Comparison of ENCODE assay signal across 1 cellular context in the genomic region with DNA sequence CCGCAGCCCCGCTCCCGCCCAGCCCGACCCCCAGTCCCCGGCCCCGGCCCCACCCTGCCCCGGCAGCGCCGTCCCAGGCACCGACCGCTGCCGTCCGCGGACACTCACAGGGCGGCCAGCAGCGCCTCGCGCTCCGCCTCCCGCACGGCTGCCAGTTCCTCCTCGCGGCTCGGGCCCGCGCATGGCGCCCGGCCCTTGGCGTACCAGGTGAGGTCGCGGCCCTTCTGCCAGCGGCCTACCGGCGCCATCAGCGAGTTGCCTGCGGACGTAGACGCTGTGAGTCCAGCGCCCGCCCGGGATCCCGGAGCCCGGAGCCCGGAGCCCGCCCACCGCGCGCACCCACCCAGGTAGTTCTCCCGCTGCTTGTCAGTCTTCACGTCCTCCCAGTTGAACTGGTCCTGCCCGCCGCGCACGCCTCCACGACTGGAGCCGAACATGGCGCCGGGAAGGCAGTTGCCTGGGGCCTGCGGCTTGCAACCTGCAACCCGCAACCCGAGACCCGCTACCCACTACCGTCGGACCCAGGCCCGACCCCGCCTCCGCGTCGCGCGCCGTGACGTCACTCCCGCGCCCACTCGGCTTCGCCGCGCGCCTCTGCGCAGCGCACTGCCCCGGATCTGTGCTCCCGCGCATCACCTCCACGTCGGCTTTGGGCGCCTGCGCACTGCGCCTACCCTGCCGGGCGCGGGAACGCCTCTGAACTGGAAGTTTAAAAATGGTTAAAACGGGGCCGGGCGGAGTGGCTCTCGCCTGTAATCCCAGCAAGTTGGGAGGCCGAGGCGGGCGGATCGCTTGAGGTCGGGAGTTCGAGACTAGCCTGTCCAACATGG.
TF ChIP-seq lines count a peak whose summit lies in the region.

A gene (minus strand): TSS at position 535 of the 830 bp plus-strand sequence. CDS start 98 bp downstream, at position 437.

TF ChIP-seq in K562, 482 proteins besides CTCF, POLR2A, EP300 and RAD21 (continued from another document and continues in another):
- TF ChIP-seq RBBP5 (IDR thresholded peaks at IDR 0.05; ENCODE audit: borderline replicate concordance, insufficient read depth, low read length, poor library complexity, severe bottlenecking), result peak; percentile 91
- TF ChIP-seq, protein P1, sequence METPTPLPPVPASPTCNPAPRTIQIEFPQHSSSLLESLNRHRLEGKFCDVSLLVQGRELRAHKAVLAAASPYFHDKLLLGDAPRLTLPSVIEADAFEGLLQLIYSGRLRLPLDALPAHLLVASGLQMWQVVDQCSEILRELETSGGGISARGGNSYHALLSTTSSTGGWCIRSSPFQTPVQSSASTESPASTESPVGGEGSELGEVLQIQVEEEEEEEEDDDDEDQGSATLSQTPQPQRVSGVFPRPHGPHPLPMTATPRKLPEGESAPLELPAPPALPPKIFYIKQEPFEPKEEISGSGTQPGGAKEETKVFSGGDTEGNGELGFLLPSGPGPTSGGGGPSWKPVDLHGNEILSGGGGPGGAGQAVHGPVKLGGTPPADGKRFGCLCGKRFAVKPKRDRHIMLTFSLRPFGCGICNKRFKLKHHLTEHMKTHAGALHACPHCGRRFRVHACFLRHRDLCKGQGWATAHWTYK (CRISPR knock-in tag; IDR thresholded peaks at IDR 0.05), result no peak
- TF ChIP-seq HSF4 (CRISPR knock-in tag; IDR thresholded peaks at IDR 0.05; ENCODE audit: borderline replicate concordance), result no peak
- TF ChIP-seq, protein P2, sequence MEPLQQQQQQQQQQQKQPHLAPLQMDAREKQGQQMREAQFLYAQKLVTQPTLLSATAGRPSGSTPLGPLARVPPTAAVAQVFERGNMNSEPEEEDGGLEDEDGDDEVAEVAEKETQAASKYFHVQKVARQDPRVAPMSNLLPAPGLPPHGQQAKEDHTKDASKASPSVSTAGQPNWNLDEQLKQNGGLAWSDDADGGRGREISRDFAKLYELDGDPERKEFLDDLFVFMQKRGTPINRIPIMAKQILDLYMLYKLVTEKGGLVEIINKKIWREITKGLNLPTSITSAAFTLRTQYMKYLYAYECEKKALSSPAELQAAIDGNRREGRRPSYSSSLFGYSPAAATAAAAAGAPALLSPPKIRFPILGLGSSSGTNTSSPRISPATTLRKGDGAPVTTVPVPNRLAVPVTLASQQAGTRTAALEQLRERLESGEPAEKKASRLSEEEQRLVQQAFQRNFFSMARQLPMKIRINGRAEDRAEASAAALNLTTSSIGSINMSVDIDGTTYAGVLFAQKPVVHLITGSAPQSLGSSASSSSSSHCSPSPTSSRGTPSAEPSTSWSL (CRISPR knock-in tag; IDR thresholded peaks at IDR 0.05; ENCODE audit: borderline replicate concordance), result no peak
- TF ChIP-seq, protein P3, sequence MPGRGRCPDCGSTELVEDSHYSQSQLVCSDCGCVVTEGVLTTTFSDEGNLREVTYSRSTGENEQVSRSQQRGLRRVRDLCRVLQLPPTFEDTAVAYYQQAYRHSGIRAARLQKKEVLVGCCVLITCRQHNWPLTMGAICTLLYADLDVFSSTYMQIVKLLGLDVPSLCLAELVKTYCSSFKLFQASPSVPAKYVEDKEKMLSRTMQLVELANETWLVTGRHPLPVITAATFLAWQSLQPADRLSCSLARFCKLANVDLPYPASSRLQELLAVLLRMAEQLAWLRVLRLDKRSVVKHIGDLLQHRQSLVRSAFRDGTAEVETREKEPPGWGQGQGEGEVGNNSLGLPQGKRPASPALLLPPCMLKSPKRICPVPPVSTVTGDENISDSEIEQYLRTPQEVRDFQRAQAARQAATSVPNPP (IDR thresholded peaks at IDR 0.05; ENCODE audit: borderline replicate concordance, insufficient read depth, insufficient read length), result no peak
- TF ChIP-seq ZNF384 (IDR thresholded peaks at IDR 0.05; ENCODE audit: low read depth, low read length), result no peak
- TF ChIP-seq, protein P4, sequence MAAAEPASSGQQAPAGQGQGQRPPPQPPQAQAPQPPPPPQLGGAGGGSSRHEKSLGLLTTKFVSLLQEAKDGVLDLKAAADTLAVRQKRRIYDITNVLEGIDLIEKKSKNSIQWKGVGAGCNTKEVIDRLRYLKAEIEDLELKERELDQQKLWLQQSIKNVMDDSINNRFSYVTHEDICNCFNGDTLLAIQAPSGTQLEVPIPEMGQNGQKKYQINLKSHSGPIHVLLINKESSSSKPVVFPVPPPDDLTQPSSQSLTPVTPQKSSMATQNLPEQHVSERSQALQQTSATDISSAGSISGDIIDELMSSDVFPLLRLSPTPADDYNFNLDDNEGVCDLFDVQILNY (CRISPR knock-in tag; IDR thresholded peaks at IDR 0.05), result no peak
- no peak for TF ChIP-seq NFXL1 (CRISPR knock-in tag; IDR thresholded peaks at IDR 0.05)
- TF ChIP-seq ZNF224 (CRISPR knock-in tag; IDR thresholded peaks at IDR 0.05), result no peak
- no peak for TF ChIP-seq TAF9B (IDR thresholded peaks at IDR 0.05; ENCODE audit: partially characterized antibody)
- TF ChIP-seq, protein P5, sequence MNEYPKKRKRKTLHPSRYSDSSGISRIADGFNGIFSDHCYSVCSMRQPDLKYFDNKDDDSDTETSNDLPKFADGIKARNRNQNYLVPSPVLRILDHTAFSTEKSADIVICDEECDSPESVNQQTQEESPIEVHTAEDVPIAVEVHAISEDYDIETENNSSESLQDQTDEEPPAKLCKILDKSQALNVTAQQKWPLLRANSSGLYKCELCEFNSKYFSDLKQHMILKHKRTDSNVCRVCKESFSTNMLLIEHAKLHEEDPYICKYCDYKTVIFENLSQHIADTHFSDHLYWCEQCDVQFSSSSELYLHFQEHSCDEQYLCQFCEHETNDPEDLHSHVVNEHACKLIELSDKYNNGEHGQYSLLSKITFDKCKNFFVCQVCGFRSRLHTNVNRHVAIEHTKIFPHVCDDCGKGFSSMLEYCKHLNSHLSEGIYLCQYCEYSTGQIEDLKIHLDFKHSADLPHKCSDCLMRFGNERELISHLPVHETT (CRISPR knock-in tag; conservative IDR thresholded peaks at IDR 0.05 in 1 of 2, IDR thresholded peaks at IDR 0.05 in 1 of 2), result peak in 1 of 2 experiments; percentile 86; a peak in 2 of 4 replicates
- TF ChIP-seq MECOM (CRISPR knock-in tag; IDR thresholded peaks at IDR 0.05), result no peak
- TF ChIP-seq, protein P6, sequence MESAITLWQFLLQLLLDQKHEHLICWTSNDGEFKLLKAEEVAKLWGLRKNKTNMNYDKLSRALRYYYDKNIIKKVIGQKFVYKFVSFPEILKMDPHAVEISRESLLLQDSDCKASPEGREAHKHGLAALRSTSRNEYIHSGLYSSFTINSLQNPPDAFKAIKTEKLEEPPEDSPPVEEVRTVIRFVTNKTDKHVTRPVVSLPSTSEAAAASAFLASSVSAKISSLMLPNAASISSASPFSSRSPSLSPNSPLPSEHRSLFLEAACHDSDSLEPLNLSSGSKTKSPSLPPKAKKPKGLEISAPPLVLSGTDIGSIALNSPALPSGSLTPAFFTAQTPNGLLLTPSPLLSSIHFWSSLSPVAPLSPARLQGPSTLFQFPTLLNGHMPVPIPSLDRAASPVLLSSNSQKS (CRISPR knock-in tag; IDR thresholded peaks at IDR 0.05), result no peak
- TF ChIP-seq, protein P7, sequence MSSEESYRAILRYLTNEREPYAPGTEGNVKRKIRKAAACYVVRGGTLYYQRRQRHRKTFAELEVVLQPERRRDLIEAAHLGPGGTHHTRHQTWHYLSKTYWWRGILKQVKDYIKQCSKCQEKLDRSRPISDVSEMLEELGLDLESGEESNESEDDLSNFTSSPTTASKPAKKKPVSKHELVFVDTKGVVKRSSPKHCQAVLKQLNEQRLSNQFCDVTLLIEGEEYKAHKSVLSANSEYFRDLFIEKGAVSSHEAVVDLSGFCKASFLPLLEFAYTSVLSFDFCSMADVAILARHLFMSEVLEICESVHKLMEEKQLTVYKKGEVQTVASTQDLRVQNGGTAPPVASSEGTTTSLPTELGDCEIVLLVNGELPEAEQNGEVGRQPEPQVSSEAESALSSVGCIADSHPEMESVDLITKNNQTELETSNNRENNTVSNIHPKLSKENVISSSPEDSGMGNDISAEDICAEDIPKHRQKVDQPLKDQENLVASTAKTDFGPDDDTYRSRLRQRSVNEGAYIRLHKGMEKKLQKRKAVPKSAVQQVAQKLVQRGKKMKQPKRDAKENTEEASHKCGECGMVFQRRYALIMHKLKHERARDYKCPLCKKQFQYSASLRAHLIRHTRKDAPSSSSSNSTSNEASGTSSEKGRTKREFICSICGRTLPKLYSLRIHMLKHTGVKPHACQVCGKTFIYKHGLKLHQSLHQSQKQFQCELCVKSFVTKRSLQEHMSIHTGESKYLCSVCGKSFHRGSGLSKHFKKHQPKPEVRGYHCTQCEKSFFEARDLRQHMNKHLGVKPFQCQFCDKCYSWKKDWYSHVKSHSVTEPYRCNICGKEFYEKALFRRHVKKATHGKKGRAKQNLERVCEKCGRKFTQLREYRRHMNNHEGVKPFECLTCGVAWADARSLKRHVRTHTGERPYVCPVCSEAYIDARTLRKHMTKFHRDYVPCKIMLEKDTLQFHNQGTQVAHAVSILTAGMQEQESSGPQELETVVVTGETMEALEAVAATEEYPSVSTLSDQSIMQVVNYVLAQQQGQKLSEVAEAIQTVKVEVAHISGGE (CRISPR knock-in tag; IDR thresholded peaks at IDR 0.05), result no peak
- TF ChIP-seq ZC3H8 (IDR thresholded peaks at IDR 0.05), result no peak
- no peak for TF ChIP-seq SOX6 (IDR thresholded peaks at IDR 0.05)
- no peak for TF ChIP-seq ILF3 (IDR thresholded peaks at IDR 0.05; ENCODE audit: borderline replicate concordance)
- no peak for TF ChIP-seq ZKSCAN3 (CRISPR knock-in tag; IDR thresholded peaks at IDR 0.05)
- no peak for TF ChIP-seq GTF2F1 (IDR thresholded peaks at IDR 0.05; ENCODE audit: low read depth, low read length)
- TF ChIP-seq, protein P8, sequence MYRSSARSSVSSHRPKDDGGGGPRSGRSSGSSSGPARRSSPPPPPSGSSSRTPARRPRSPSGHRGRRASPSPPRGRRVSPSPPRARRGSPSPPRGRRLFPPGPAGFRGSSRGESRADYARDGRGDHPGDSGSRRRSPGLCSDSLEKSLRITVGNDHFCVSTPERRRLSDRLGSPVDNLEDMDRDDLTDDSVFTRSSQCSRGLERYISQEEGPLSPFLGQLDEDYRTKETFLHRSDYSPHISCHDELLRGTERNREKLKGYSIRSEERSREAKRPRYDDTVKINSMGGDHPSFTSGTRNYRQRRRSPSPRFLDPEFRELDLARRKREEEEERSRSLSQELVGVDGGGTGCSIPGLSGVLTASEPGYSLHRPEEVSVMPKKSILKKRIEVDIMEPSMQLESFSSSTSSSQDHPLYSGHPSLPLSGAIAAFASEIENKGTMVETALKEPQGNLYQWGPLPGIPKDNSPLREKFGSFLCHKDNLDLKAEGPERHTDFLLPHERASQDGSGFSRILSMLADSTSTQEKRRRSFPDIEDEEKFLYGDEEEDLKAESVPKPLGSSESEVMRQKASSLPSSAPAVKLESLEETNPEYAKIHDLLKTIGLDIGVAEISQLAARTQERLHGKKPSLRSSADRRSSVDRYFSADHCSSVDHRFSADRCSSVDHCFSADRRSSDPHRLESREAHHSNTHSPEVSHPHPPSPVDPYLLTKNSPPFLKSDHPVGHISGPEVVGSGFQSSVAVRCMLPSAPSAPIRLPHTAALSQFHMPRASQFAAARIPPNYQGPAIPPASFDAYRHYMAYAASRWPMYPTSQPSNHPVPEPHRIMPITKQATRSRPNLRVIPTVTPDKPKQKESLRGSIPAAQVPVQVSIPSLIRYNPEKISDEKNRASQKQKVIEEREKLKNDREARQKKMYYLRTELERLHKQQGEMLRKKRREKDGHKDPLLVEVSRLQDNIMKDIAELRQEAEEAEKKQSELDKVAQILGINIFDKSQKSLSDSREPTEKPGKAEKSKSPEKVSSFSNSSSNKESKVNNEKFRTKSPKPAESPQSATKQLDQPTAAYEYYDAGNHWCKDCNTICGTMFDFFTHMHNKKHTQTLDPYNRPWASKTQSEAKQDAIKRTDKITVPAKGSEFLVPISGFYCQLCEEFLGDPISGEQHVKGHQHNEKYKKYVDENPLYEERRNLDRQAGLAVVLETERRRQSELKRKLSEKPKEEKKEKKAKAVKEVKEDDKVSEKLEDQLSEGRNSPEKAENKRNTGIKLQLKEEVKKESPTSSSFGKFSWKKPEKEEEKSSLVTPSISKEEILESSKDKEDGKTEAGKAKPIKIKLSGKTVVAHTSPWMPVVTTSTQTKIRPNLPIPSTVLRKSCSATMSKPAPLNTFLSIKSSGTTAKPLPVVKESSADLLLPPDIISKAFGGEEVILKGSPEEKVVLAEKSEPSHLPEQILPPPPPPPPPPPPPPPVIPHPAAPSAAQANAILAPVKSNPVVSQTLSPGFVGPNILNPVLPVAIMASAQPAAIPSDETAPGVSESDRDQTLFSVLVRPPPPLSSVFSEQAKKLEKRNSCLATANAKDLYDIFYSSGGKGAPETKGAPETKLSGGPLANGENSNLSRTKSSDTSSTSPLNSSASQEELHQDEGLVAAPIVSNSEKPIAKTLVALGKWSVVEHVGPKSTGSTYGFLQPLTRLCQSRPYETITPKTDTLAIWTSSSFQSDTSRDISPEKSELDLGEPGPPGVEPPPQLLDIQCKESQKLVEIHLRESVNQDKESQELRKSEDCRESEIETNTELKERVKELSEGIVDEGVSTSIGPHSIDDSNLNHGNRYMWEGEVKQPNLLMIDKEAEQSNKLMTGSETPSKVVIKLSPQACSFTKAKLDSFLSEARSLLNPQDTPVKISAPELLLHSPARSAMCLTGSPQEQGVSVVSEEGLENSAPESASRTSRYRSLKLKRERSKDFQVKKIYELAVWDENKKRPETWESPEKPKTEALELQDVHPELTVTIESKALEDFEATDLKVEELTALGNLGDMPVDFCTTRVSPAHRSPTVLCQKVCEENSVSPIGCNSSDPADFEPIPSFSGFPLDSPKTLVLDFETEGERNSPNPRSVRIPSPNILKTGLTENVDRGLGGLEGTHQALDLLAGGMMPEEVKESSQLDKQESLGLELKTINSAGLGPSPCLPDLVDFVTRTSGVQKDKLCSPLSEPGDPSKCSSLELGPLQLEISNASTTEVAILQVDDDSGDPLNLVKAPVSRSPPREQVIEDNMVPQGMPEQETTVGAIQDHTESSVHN (IDR thresholded peaks at IDR 0.05; ENCODE audit: borderline replicate concordance in 1 of 2, low read depth in 1 of 2), result no peak
- TF ChIP-seq ZNF644 (tag; IDR thresholded peaks at IDR 0.05; ENCODE audit: low read depth), result no peak
- peak; percentile 13 for TF ChIP-seq RBM22 (IDR thresholded peaks at IDR 0.05; ENCODE audit: low read depth, low read length, poor library complexity, severe bottlenecking)
- no peak for TF ChIP-seq CBX5 (IDR thresholded peaks at IDR 0.05; ENCODE audit: borderline replicate concordance, low read depth)
- no peak for TF ChIP-seq RBM15 (IDR thresholded peaks at IDR 0.05; ENCODE audit: insufficient read depth, low read length)
- TF ChIP-seq HEY1 (CRISPR knock-in tag; IDR thresholded peaks at IDR 0.05; ENCODE audit: borderline replicate concordance), result no peak
- TF ChIP-seq, protein P9, sequence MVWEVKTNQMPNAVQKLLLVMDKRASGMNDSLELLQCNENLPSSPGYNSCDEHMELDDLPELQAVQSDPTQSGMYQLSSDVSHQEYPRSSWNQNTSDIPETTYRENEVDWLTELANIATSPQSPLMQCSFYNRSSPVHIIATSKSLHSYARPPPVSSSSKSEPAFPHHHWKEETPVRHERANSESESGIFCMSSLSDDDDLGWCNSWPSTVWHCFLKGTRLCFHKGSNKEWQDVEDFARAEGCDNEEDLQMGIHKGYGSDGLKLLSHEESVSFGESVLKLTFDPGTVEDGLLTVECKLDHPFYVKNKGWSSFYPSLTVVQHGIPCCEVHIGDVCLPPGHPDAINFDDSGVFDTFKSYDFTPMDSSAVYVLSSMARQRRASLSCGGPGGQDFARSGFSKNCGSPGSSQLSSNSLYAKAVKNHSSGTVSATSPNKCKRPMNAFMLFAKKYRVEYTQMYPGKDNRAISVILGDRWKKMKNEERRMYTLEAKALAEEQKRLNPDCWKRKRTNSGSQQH (CRISPR knock-in tag; IDR thresholded peaks at IDR 0.05), result peak; percentile 2; the same call in 1 of the 2 replicates
- peak; percentile 75 for TF ChIP-seq SAP30 (IDR thresholded peaks at IDR 0.05; ENCODE audit: borderline replicate concordance, insufficient read depth, low read depth, low read length, poor library complexity, severe bottlenecking)
- TF ChIP-seq, protein P10, sequence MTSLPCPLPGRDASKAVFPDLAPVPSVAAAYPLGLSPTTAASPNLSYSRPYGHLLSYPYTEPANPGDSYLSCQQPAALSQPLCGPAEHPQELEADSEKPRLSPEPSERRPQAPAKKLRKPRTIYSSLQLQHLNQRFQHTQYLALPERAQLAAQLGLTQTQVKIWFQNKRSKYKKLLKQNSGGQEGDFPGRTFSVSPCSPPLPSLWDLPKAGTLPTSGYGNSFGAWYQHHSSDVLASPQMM (CRISPR knock-in tag; IDR thresholded peaks at IDR 0.05), result no peak
- TF ChIP-seq KLF1 (tag; IDR thresholded peaks at IDR 0.05), result peak; percentile 38; the same call in 1 of the 2 replicates
